Comparison of ENCODE assay signal across 11 cellular contexts in genomic region chr20:57693002-57693582, GRCh38. TPM values are rescaled to one million over a fixed set of nuclear protein-coding genes. Genes with fewer than 3 reads are reported as not detected.
DNase-seq lines count a peak whose midpoint lies in the region; ATAC-seq, FAIRE-seq and TF ChIP-seq lines count a peak whose summit lies in the region.
"Had no signal": no experiment of that assay in that cellular context is flagged by ENCODE, and none has a peak within 500 bp of the region (broad histone marks: within the 10 kb centered on the region; RNA-seq: fewer than 3 reads in every experiment).

No MANE protein-coding gene starts in this region.

- H3K36me3 Mint-ChIP-seq in naive B cell: no peaks in the 10 kb centered on the region
- H3K36me3 Mint-ChIP-seq in activated CD4-positive, alpha-beta T cell treated with anti-CD3 and anti-CD28 coated beads for 36 hours (ENCODE audit: low read depth): no peaks in the 10 kb centered on the region

- POLR2A ChIA-PET in activated CD4-positive, alpha-beta T cell treated with anti-CD3 and anti-CD28 coated beads for 36 hours (lab: Charles Lee): no interaction called here

- no peaks in the 10 kb centered on the region for H3K27me3 Mint-ChIP-seq in naive B cell
- no peaks in the 10 kb centered on the region for H3K27me3 Mint-ChIP-seq in activated CD4-positive, alpha-beta T cell treated with anti-CD3 and anti-CD28 coated beads for 36 hours

- no peak overlapping the region for H3K4me3 ChIP-seq in bronchial epithelial cell (ENCODE audit: low read depth, low read length)
- H3K4me3 ChIP-seq: SK-N-MC had no signal

- H3K36me3 ChIP-seq in bronchial epithelial cell (ENCODE audit: control insufficient read depth, insufficient read depth, low read length): peaks cover 3% of the 10 kb centered on the region

- H3K4me1 Mint-ChIP-seq in naive B cell: peaks cover 62 to 96% (median 92%) of the 10 kb centered on the region in 3 donors
- H3K4me1 Mint-ChIP-seq in activated CD4-positive, alpha-beta T cell treated with anti-CD3 and anti-CD28 coated beads for 36 hours: peaks cover 17% of the 10 kb centered on the region

- intact Hi-C loops in activated CD4-positive, alpha-beta T cell treated with anti-CD3 and anti-CD28 coated beads for 36 hours (cut with DNase I, micrococcal nuclease): loop anchor here in 1 of 2 experiments (10.0 kb wide), 1 partner anchor 322 kb away; no protein-coding TSS in a partner anchor

- peak overlapping the region; percentile 16 to 81 (median 70) for H3K4me3 Mint-ChIP-seq in naive B cell
- H3K4me3 Mint-ChIP-seq in activated CD4-positive, alpha-beta T cell treated with anti-CD3 and anti-CD28 coated beads for 36 hours: no peak overlapping the region

- ATAC-seq in naive B cell (ENCODE audit: low read depth in 2 of 2) (peak; percentile 31 to 51), GM19023 (IDR thresholded peaks at IDR 0.05; ENCODE audit: unreplicated experiment) (no peak)
- ATAC-seq in activated CD4-positive, alpha-beta T cell treated with anti-CD3 and anti-CD28 coated beads for 36 hours: no peak

- in situ Hi-C loops in Caki2 (cut with HindIII; ENCODE audit: low pct_unique_long_range_greater_than_20kb, low sequenced_read_pairs): no loop called here

- H3K27ac Mint-ChIP-seq in naive B cell: peak overlapping the region; percentile 82 to 91 (median 85)
- no peak overlapping the region for H3K27ac Mint-ChIP-seq in activated CD4-positive, alpha-beta T cell treated with anti-CD3 and anti-CD28 coated beads for 36 hours

- FAIRE-seq in bronchial epithelial cell (lab: Jason Lieb, UNC): peak; percentile 66
- no peak for FAIRE-seq in frontal cortex (lab: Jason Lieb, UNC)
- FAIRE-seq: endometrium had no signal

- DNase-seq in Caki2 (ENCODE audit: low read depth) (peak; percentile 84), LoVo (ENCODE audit: low spot score) (peak; percentile 96), bronchial epithelial cell (ENCODE audit: low read depth) (peak; percentile 97), naive B cell (no peak), frontal cortex (ENCODE audit: low spot score in 2 of 2) (no peak), D341Med (ENCODE audit: low spot score) (no peak)
- DNase-seq in activated CD4-positive, alpha-beta T cell treated with anti-CD3 and anti-CD28 coated beads for 36 hours: no peak
- DNase-seq: NCI-H1417 treated with DMSO at 0.1 percent for 48 hours had no signal

- peak; percentile 68 for TF ChIP-seq CTCF in bronchial epithelial cell (IDR thresholded peaks at IDR 0.05; ENCODE audit: insufficient read depth, low read length, severe bottlenecking)

- no peaks in the 10 kb centered on the region for H3K9me3 Mint-ChIP-seq in naive B cell
- no peaks in the 10 kb centered on the region for H3K9me3 Mint-ChIP-seq in activated CD4-positive, alpha-beta T cell treated with anti-CD3 and anti-CD28 coated beads for 36 hours (ENCODE audit: low read depth)

- CTCF ChIA-PET in activated CD4-positive, alpha-beta T cell treated with anti-CD3 and anti-CD28 coated beads for 36 hours (lab: Charles Lee): interaction anchor here (0.6 to 0.7 kb wide), 2 partner anchors 39 to 164 kb away, joined by 3 read pairs; no protein-coding TSS in a partner anchor

- H3K27me3 ChIP-seq in bronchial epithelial cell (ENCODE audit: control insufficient read depth, insufficient read depth, low read length): no peaks in the 10 kb centered on the region

RNA-seq across cellular contexts. Expression of gene PMEPA1, which starts 16.7 kb away (rescaled TPM):
- 68.1 and 97.6 TPM in 2 replicates for total RNA-seq in Caki2 (2014; rRNA removed; shearing (Covaris generic); ENCODE audit: low replicate concordance)
- 7.6 and 51.1 TPM in 2 replicates for total RNA-seq in bronchial epithelial cell
- polyA plus RNA-seq in naive B cell (ENCODE audit: low read depth in 6 of 6): 10 to 100 TPM in 5 of 6 donors, 1 to 10 TPM in 1; 7.6 to 18.7 (median 12.5) TPM
- total RNA-seq in frontal cortex: 6.1 TPM
- total RNA-seq in activated CD4-positive, alpha-beta T cell treated with anti-CD3 and anti-CD28 coated beads for 36 hours: 1 to 10 TPM; 1.6 to 1.8 TPM

Comparison
In these comparisons a context has a peak if more than half of its experiments do, and no peak if none do; other contexts are left out.
1. DNase-seq: peak in Caki2 (single experiment), LoVo (single experiment) and bronchial epithelial cell (single experiment); none in naive B cell (single experiment), frontal cortex (0 of 2), activated CD4-positive, alpha-beta T cell treated with anti-CD3 and anti-CD28 coated beads for 36 hours (single experiment) and D341Med (single experiment).
2. ATAC-seq: peak in naive B cell (2 of 2); none in activated CD4-positive, alpha-beta T cell treated with anti-CD3 and anti-CD28 coated beads for 36 hours (single experiment) and GM19023 (single experiment).